Comparison of ENCODE assay signal across 19 cellular contexts in the genomic region with DNA sequence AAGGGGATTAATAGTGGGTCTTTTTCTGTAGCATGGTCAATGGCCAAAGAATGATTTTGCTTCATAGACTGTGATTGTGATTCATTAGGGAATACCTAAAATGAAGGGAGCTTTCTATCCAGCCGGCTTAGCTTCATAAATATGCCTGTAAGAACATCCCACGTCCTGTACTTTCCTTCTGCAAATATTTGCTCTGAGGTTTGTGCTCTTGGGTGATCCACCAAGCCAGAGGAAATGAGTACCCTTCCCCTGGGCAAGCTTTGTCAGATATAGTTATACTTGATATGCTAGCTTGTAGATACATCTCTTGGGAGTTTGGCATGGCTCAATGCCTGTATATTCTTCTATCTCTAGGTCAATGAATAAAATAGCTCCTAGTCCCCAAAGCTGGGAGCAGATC.
DNase-seq lines count a peak whose midpoint lies in the region; ATAC-seq and TF ChIP-seq lines count a peak whose summit lies in the region.
"Had no signal": no experiment of that assay in that cellular context is flagged by ENCODE, and none has a peak within 500 bp of the region (broad histone marks: within the 10 kb centered on the region; RNA-seq: fewer than 3 reads in every experiment).

No MANE protein-coding gene starts in this region.

- TF ChIP-seq CTCF in epithelial cell of esophagus (IDR thresholded peaks at IDR 0.05; ENCODE audit: insufficient read depth, low read depth, low read length, missing control alignments) (no peak), GM13976 (IDR thresholded peaks at IDR 0.05; ENCODE audit: borderline replicate concordance, control extremely low read depth, extremely low read depth, insufficient read depth, missing control alignments) (no peak)

- in situ Hi-C loops in GM13976 (cut with MboI; ENCODE audit: low sequenced_read_pairs, unreplicated experiment), result no loop called here

- no peak for ATAC-seq in HG02759 (IDR thresholded peaks at IDR 0.05; ENCODE audit: unreplicated experiment)
- ATAC-seq: K562 had no signal

- peak; percentile 6 for DNase-seq in NCI-H1092 treated with DMSO at 0.1 percent for 48 hours (lab: John Stamatoyannopoulos, UW)
- no peak for DNase-seq in NCI-H1092 (lab: John Stamatoyannopoulos, UW)
- peak; percentile 68 for DNase-seq in DMS153 treated with DMSO at 0.1 percent for 48 hours (lab: John Stamatoyannopoulos, UW; ENCODE audit: unreplicated experiment)
- DNase-seq in NCI-H69 (lab: John Stamatoyannopoulos, UW), result peak; percentile 60
- peak; percentile 74 for DNase-seq in epithelial cell of esophagus (ENCODE audit: low read depth)
- DNase-seq in pons (ENCODE audit: low spot score), result no peak
- DNase-seq in GM13976 (ENCODE audit: low spot score), result no peak
- DNase-seq: BE2C; CD4-positive, alpha-beta memory T cell; GDM1; MV-4-11; NCI-H146; NCI-H2227 treated with DMSO at 0.1 percent for 48 hours; NCI-H526; Peyer's patch; SW 1271; T-helper 2 cell had no signal

- no peak overlapping the region for H3K4me3 ChIP-seq in epithelial cell of esophagus (ENCODE audit: low read length)
- H3K4me3 ChIP-seq: K562, Peyer's patch had no signal

Comparison
In these comparisons a context has a peak if more than half of its experiments do, and no peak if none do; other contexts are left out.
1. DNase-seq: peak in NCI-H1092 treated with DMSO at 0.1 percent for 48 hours (single experiment), DMS153 treated with DMSO at 0.1 percent for 48 hours (single experiment), NCI-H69 (single experiment) and epithelial cell of esophagus (single experiment); none in NCI-H1092 (single experiment), pons (single experiment) and GM13976 (single experiment).